Comparison of ENCODE assay signal across 23 cellular contexts in genomic region chr2:171789956-171790355, GRCh38.
"Had no signal": no experiment of that assay in that cellular context is flagged by ENCODE, and none has a peak within 500 bp of the region (broad histone marks: within the 10 kb centered on the region; RNA-seq: fewer than 3 reads in every experiment).

No MANE protein-coding gene starts in this region.

- H3K27me3 Mint-ChIP-seq: activated B cell treated with CpG ODN at 0.5 μM for 24 hours; activated CD4-positive, alpha-beta memory T cell treated with anti-CD3 and anti-CD28 coated beads for 36 hours; activated CD4-positive, alpha-beta T cell treated with anti-CD3 and anti-CD28 coated beads, Interleukin-2, amount 10 ng/mL, durations not matched to agents 7 days and 5 days; activated naive CD4-positive, alpha-beta T cell treated with anti-CD3 and anti-CD28 coated beads, Interleukin-2, amount 50 U/mL, for 24 hours had no signal

- H3K4me1 ChIP-seq: breast epithelium, Peyer's patch, SJSA1 had no signal

- H3K27ac Mint-ChIP-seq: activated B cell treated with CpG ODN at 0.5 μM for 24 hours; activated CD4-positive, alpha-beta memory T cell treated with anti-CD3 and anti-CD28 coated beads for 36 hours; activated CD4-positive, alpha-beta T cell treated with anti-CD3 and anti-CD28 coated beads, Interleukin-2, amount 10 ng/mL, durations not matched to agents 7 days and 5 days; activated naive CD4-positive, alpha-beta T cell treated with anti-CD3 and anti-CD28 coated beads, Interleukin-2, amount 50 U/mL, for 24 hours; activated T-cell treated with anti-CD3 and anti-CD28 coated beads, Interleukin-2, amount 50 U/mL, for 72 hours; T-helper 1 cell treated with Interleukin-12 subunit alpha and Interleukin-12 subunit beta and Interleukin-4 antibody, amounts not matched to agents 30 μg/mL and 1 μg/mL, for 36 hours had no signal

- H3K27me3 ChIP-seq: breast epithelium, Peyer's patch, SJSA1 had no signal

- H3K27ac ChIP-seq: breast epithelium, KMS-11, Peyer's patch, SJSA1 had no signal

- H3K4me2 ChIP-seq: KMS-11 had no signal

- H3K9me3 ChIP-seq: breast epithelium, Peyer's patch, SJSA1 had no signal

- ATAC-seq: activated T-cell treated with anti-CD3 and anti-CD28 coated beads, Interleukin-2, amount 50 U/mL, for 72 hours; SK-N-SH treated with all-trans-retinoic acid at 6 μM for 48 hours had no signal

- H3K9ac ChIP-seq: KMS-11 had no signal

- H3K4me1 Mint-ChIP-seq: activated B cell treated with CpG ODN at 0.5 μM for 24 hours had no signal

- H3K9me3 Mint-ChIP-seq: activated B cell treated with CpG ODN at 0.5 μM for 24 hours; activated CD4-positive, alpha-beta memory T cell treated with anti-CD3 and anti-CD28 coated beads for 36 hours; activated CD4-positive, alpha-beta T cell treated with anti-CD3 and anti-CD28 coated beads, Interleukin-2, amount 10 ng/mL, durations not matched to agents 7 days and 5 days; activated naive CD4-positive, alpha-beta T cell treated with anti-CD3 and anti-CD28 coated beads, Interleukin-2, amount 50 U/mL, for 24 hours; activated T-cell treated with anti-CD3 and anti-CD28 coated beads, Interleukin-2, amount 50 U/mL, for 72 hours; T-helper 1 cell treated with Interleukin-12 subunit alpha and Interleukin-12 subunit beta and Interleukin-4 antibody, amounts not matched to agents 30 μg/mL and 1 μg/mL, for 36 hours had no signal

- DNase-seq: activated B cell treated with CpG ODN at 0.5 μM for 24 hours; activated CD4-positive, alpha-beta memory T cell treated with anti-CD3 and anti-CD28 coated beads for 36 hours; activated CD4-positive, alpha-beta T cell treated with anti-CD3 and anti-CD28 coated beads for 1 hour; activated CD4-positive, alpha-beta T cell treated with anti-CD3 and anti-CD28 coated beads, Interleukin-2, amount 10 ng/mL, durations not matched to agents 7 days and 5 days; activated CD8-positive, alpha-beta memory T cell treated with anti-CD3 and anti-CD28 coated beads for 24 hours; activated naive CD4-positive, alpha-beta T cell; activated T-cell treated with anti-CD3 and anti-CD28 coated beads, Interleukin-2, amount 50 U/mL, for 72 hours; aorta; caudate nucleus; NCI-H1092; NCI-H1417; NCI-H1930; NCI-H2107; NCI-H345; NCI-H510A treated with DMSO at 0.1 percent for 48 hours; Peyer's patch; SHP77 had no signal

- H3K4me3 ChIP-seq: breast epithelium, Peyer's patch, SJSA1 had no signal

- H3K4me3 Mint-ChIP-seq: activated B cell treated with CpG ODN at 0.5 μM for 24 hours; activated CD4-positive, alpha-beta memory T cell treated with anti-CD3 and anti-CD28 coated beads for 36 hours; activated CD4-positive, alpha-beta T cell treated with anti-CD3 and anti-CD28 coated beads, Interleukin-2, amount 10 ng/mL, durations not matched to agents 7 days and 5 days; activated naive CD4-positive, alpha-beta T cell treated with anti-CD3 and anti-CD28 coated beads, Interleukin-2, amount 50 U/mL, for 24 hours; activated T-cell treated with anti-CD3 and anti-CD28 coated beads, Interleukin-2, amount 50 U/mL, for 72 hours; T-helper 1 cell treated with Interleukin-12 subunit alpha and Interleukin-12 subunit beta and Interleukin-4 antibody, amounts not matched to agents 30 μg/mL and 1 μg/mL, for 36 hours had no signal
